Comparison of ENCODE assay signal across 9 cellular contexts in the genomic region with DNA sequence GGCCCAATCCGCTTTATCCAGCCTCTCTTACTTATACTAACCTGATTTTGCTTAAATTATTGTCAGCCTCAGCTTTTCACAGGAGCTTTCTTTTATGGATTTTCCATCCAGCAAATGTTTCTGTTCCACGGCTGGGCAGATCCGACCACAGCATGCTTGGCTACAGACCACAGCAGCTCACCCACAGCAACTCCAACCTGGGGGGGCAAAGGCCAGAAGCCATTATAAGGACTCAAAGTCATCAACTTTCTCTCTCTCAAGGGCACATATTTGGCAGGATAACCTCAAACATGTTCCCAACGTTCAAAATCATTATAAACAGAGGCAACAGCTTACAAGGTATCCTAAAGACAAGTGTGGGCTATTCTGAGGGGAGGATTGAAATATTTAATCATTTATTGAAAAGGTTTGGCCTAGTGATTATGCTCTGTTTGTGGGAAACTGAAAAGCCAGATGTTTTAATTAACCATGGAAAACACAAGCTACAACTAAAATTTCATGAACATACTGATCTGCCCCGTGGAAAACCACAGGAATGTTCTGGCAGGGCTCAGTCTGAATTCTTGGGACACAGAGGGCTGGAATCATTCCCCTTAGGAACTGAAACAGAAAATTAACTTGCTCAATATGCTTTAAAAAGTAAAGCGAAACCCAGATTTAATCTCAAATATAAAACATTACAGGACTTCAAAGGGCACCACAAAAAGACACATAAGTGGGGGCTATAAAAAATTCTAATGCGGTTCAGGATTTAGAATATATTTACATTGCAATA.
DNase-seq lines count a peak whose midpoint lies in the region; ATAC-seq and TF ChIP-seq lines count a peak whose summit lies in the region.
"Had no signal": no experiment of that assay in that cellular context is flagged by ENCODE, and none has a peak within 500 bp of the region (broad histone marks: within the 10 kb centered on the region; RNA-seq: fewer than 3 reads in every experiment).

No MANE protein-coding gene starts in this region.

- H3K27me3 ChIP-seq in left lung = no peaks in the 10 kb centered on the region

- peak; percentile 76 for ATAC-seq in left lung
- ATAC-seq: K562 had no signal

- peaks cover 80% of the 10 kb centered on the region for H3K4me1 Mint-ChIP-seq in chondrocyte (ENCODE audit: low read depth)

- H3K4me1 ChIP-seq in left lung = peaks cover 14 to 40% of the 10 kb centered on the region in 2 donors

- peak overlapping the region; percentile 64 to 85 for H3K27ac ChIP-seq in left lung
- H3K27ac ChIP-seq in temporal lobe (ENCODE audit: low read depth, low read length) = peak overlapping the region; percentile 94

- DNase-seq in HS-5 (ENCODE audit: low read depth) = peak; percentile 69
- no peak for DNase-seq in chondrocyte (ENCODE audit: low spot score)
- DNase-seq in left lung = peak in 1 of 2 donors; percentile 56
- no peak for DNase-seq in NCI-H510A (lab: John Stamatoyannopoulos, UW)
- DNase-seq in NCI-H146 treated with DMSO at 0.1 percent for 48 hours (lab: John Stamatoyannopoulos, UW; ENCODE audit: unreplicated experiment) = no peak
- DNase-seq in NK-92 treated with Interleukin-12 subunit alpha and Interleukin-12 subunit beta, amount 100 ng/mL, for 24 hours (lab: John Stamatoyannopoulos, UW) = no peak
- no peak for DNase-seq in HuH-7.5 (ENCODE audit: low spot score)

- H3K36me3 Mint-ChIP-seq in chondrocyte (ENCODE audit: low read depth) = peaks cover 10% of the 10 kb centered on the region

- no peaks in the 10 kb centered on the region for H3K36me3 ChIP-seq in left lung

- TF ChIP-seq CTCF in chondrocyte (IDR thresholded peaks at IDR 0.05) = no peak
- no peak for TF ChIP-seq CTCF in left lung (IDR thresholded peaks at IDR 0.05)

- no peaks in the 10 kb centered on the region for H3K9me3 ChIP-seq in left lung

- peaks cover 2% of the 10 kb centered on the region for H3K9me3 Mint-ChIP-seq in chondrocyte (ENCODE audit: low read depth)

- H3K27ac Mint-ChIP-seq in chondrocyte (ENCODE audit: unreplicated experiment) = peak overlapping the region; percentile 97

- H3K4me3 ChIP-seq in left lung = no peak overlapping the region
- H3K4me3 ChIP-seq: K562 had no signal

- no peaks in the 10 kb centered on the region for H3K27me3 Mint-ChIP-seq in chondrocyte (ENCODE audit: low read depth)

- H3K4me3 Mint-ChIP-seq in chondrocyte (ENCODE audit: unreplicated experiment) = peak overlapping the region; percentile 43

- intact Hi-C loops in left lung (cut with DNase I) = no loop called here
